25 cellular contexts compared by ENCODE assay signal in genomic region chr3:138362536-138362935, GRCh38. TPM values are rescaled to one million over a fixed set of nuclear protein-coding genes. Genes with fewer than 3 reads are reported as not detected.
DNase-seq lines count a peak whose midpoint lies in the region; ATAC-seq and TF ChIP-seq lines count a peak whose summit lies in the region.
"Had no signal": no experiment of that assay in that cellular context is flagged by ENCODE, and none has a peak within 500 bp of the region (broad histone marks: within the 10 kb centered on the region; RNA-seq: fewer than 3 reads in every experiment).

No MANE protein-coding gene starts in this region.

- H3K9me3 ChIP-seq in right atrium auricular region, result no peaks in the 10 kb centered on the region
- no peaks in the 10 kb centered on the region for H3K9me3 ChIP-seq in upper lobe of right lung
- H3K9me3 ChIP-seq: colonic mucosa, HAP-1, testis had no signal

- intact Hi-C loops in Right ventricle myocardium inferior (cut with DNase I) (loop anchor here (5.0 kb wide), 1 partner anchor 35 kb away; no protein-coding TSS in a partner anchor), upper lobe of right lung (cut with DNase I) (no loop called here)

- ATAC-seq in Right ventricle myocardium inferior (no peak), upper lobe of right lung (no peak), GM18858 (IDR thresholded peaks at IDR 0.05; ENCODE audit: unreplicated experiment) (no peak), GM18907 (IDR thresholded peaks at IDR 0.05; ENCODE audit: unreplicated experiment) (no peak), GM18502 (IDR thresholded peaks at IDR 0.05; ENCODE audit: poor library complexity, unreplicated experiment) (no peak)

- H3K27me3 ChIP-seq in right atrium auricular region (no peaks in the 10 kb centered on the region), upper lobe of right lung (no peaks in the 10 kb centered on the region)
- H3K27me3 ChIP-seq: colonic mucosa, testis had no signal

- no peaks in the 10 kb centered on the region for H3K36me3 ChIP-seq in right atrium auricular region
- no peaks in the 10 kb centered on the region for H3K36me3 ChIP-seq in upper lobe of right lung
- H3K36me3 ChIP-seq: colonic mucosa, HAP-1 had no signal

- TF ChIP-seq CTCF in right atrium auricular region (IDR thresholded peaks at IDR 0.05) (peak in 1 of 2 donors; percentile 21), upper lobe of right lung (IDR thresholded peaks at IDR 0.05) (no peak)

- H3K4me1 ChIP-seq in right atrium auricular region (peaks cover 0 to 98% of the 10 kb centered on the region in 2 donors), upper lobe of right lung (peaks cover 3% of the 10 kb centered on the region)
- H3K4me1 ChIP-seq: colonic mucosa, HAP-1 had no signal

- no peak overlapping the region for H3K4me3 ChIP-seq in right atrium auricular region
- no peak overlapping the region for H3K4me3 ChIP-seq in upper lobe of right lung
- H3K4me3 ChIP-seq: colonic mucosa, HAP-1, lung, testis had no signal

- DNase-seq in right atrium auricular region (ENCODE audit: low spot score), result no peak
- no peak for DNase-seq in Right ventricle myocardium inferior (ENCODE audit: missing footprints)
- peak; percentile 42 for DNase-seq in amniotic epithelial cell (ENCODE audit: low read depth)
- peak; percentile 45 for DNase-seq in mesenteric fat pad (ENCODE audit: low spot score)
- DNase-seq in upper lobe of right lung, result peak; percentile 22
- DNase-seq: activated B cell treated with CpG ODN at 0.5 μM for 24 hours; activated CD4-positive, alpha-beta T cell treated with anti-CD3 and anti-CD28 coated beads, Interleukin-2, amount 50 U/mL, for 4 hours; activated gamma-delta T cell; Calu3; colonic mucosa; DND-41; Karpas-422; NCI-H1694; NCI-H69; stimulated activated CD4-positive, alpha-beta T cell treated with anti-CD3 and anti-CD28 coated beads, Interleukin-4, amount 100 ng/mL, for 24 hours; stimulated activated naive B cell treated with anti-CD40 and anti-IgM and Interleukin-4, amounts not matched to agents 10 μg/mL and 1 μg/mL and 100 μg/mL, for 72 hours; T1000; testis had no signal

- H3K27ac ChIP-seq in right atrium auricular region, result peak overlapping the region; percentile 79 to 95
- H3K27ac ChIP-seq in upper lobe of right lung, result no peak overlapping the region
- H3K27ac ChIP-seq: C4-2B, colonic mucosa, RWPE1, testis had no signal

RNA-seq across cellular contexts. Expression of gene MRAS, which starts 14.2 kb away (rescaled TPM):
- total RNA-seq in right atrium auricular region, result 100 to 1,000 TPM; 174 to 288 TPM
- 396 TPM for total RNA-seq in Right ventricle myocardium inferior
- total RNA-seq in mesenteric fat pad, result 232 TPM
- 79.4 TPM for total RNA-seq in upper lobe of right lung

RNA-seq across cellular contexts. Expression of gene NME9, which starts 32.9 kb away (rescaled TPM):
- total RNA-seq in right atrium auricular region, result not detected
- not detected for total RNA-seq in Right ventricle myocardium inferior
- not detected for total RNA-seq in mesenteric fat pad
- not detected for total RNA-seq in upper lobe of right lung
- total RNA-seq: activated B cell treated with CpG ODN at 0.5 μM for 24 hours, Calu3, colonic mucosa had no signal

Comparison
In these comparisons a context has a peak if more than half of its experiments do, and no peak if none do; other contexts are left out.
1. DNase-seq: peak in amniotic epithelial cell (single experiment), mesenteric fat pad (single experiment) and upper lobe of right lung (single experiment); none in right atrium auricular region (single experiment) and Right ventricle myocardium inferior (single experiment).